Comparison of ENCODE assay signal across 8 cellular contexts in the genomic region with DNA sequence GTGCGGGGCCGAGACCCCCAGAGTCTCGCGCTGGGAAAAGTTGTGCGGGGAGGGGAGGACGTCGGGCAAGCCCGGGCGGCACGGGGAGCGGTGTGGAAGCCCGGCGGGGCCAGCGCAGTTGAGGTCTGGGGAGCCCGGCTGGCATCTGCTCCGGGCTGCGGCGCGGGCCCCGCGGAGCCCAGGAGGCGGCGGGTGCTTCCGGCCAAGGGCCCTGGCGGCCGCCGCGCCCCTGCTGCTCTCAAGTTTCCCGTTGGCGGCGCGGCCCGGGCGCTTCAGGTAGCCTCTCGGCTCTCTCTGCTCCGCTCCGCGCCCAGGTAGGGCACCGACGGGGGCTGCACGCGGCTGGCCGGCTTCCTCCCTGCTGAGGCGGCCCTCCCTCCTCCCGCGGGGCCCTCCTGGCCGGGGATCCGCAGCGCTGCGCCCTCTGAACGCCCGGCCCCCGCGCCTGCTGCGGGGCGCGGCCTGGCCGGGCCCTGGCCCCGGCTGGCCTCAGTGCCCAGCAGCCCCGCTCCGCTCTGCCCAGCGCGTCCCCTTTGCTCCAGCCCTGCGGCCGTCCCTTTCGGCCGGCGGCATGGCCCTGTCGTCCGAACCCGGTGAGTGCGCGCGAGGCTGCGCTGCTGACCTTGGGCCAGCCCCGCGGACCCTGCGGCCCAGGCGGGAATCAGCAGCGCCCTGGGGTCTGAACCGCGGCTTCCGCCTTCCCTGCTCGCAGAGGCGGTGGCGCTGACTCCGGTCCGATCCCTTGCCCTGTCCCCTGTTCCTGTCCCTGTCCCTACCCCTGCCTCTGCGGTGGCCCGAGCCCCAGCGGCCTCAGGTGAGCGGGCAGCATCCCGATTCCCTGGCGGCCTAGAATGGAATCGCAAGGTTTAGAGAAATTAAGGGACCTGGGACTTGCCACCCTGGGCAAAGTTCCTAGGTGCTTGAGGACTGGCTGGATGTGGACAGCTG. TPM values are rescaled to one million over a fixed set of nuclear protein-coding genes. Genes with fewer than 3 reads are reported as not detected.
A peak's percentile ranks its signal among the peaks of the same experiment; 100 is the strongest.
DNase-seq lines count a peak whose midpoint lies in the region; ATAC-seq and TF ChIP-seq lines count a peak whose summit lies in the region.

No MANE protein-coding gene starts in this region.

- no CpG with 5 or more reads among the region's 95 CpGs for WGBS in neuronal stem cell (ENCODE audit: extremely low coverage in 2 of 2, insufficient read length in 2 of 2, insufficient replicate concordance in 1 of 2), 2 donors

- DNase-seq in NCI-H524 (lab: John Stamatoyannopoulos, UW) (peak; percentile 38 to 67), NCI-H524 treated with DMSO at 0.1 percent for 48 hours (lab: John Stamatoyannopoulos, UW) (no peak), NCI-H345 treated with DMSO at 0.1 percent for 48 hours (lab: John Stamatoyannopoulos, UW; ENCODE audit: unreplicated experiment) (peak; percentile 69), activated gamma-delta T cell treated with Interleukin-2 at 50 U/mL for 16 hours (peak; percentile 51), foreskin keratinocyte (peak in 1 of 2 donors; percentile 55), neuronal stem cell (ENCODE audit: low spot score) (peak; percentile 40), pons (ENCODE audit: low spot score) (no peak), WERI-Rb-1 (no peak)

- no peak overlapping the region for H2BK12ac ChIP-seq in neuronal stem cell (ENCODE audit: low read length)

- H3K36me3 ChIP-seq in neuronal stem cell (replicated peaks in 1 of 2; ENCODE audit: control insufficient read depth in 2 of 2, insufficient read depth in 2 of 2, low read length in 2 of 2) (no peaks in the 10 kb centered on the region), WERI-Rb-1 (no peaks in the 10 kb centered on the region)

- H3K4ac ChIP-seq in neuronal stem cell (ENCODE audit: low read length): no peak overlapping the region

- H2BK5ac ChIP-seq in neuronal stem cell (ENCODE audit: low read length): no peak overlapping the region

- H4K91ac ChIP-seq in neuronal stem cell (ENCODE audit: low read depth, low read length, poor library complexity): no peak overlapping the region

- H3K4me1 ChIP-seq in foreskin keratinocyte (peaks cover 36% of the 10 kb centered on the region), neuronal stem cell (ENCODE audit: control insufficient read depth in 2 of 2, insufficient read depth in 1 of 2, low read depth in 1 of 2, low read length in 2 of 2) (peaks cover 6 to 10% of the 10 kb centered on the region in 2 donors)

- no peak overlapping the region for H2AK5ac ChIP-seq in neuronal stem cell (ENCODE audit: low read depth, low read length)

- peak overlapping the region; percentile 83 for H3K23ac ChIP-seq in neuronal stem cell (ENCODE audit: low read depth, low read length, poor library complexity)

- H3K14ac ChIP-seq in neuronal stem cell (ENCODE audit: low read length): no peak overlapping the region

- peak overlapping the region; percentile 99 for H3K4me2 ChIP-seq in neuronal stem cell (ENCODE audit: insufficient read depth, low read length, poor library complexity, severe bottlenecking)

- TF ChIP-seq CTCF in foreskin keratinocyte (conservative IDR thresholded peaks at IDR 0.05) (peak; percentile 66), WERI-Rb-1 (IDR thresholded peaks at IDR 0.05; ENCODE audit: low read depth, low read length) (no peak)

- H3K4me3 ChIP-seq in neuronal stem cell (ENCODE audit: low read length in 2 of 2) (peak overlapping the region; percentile 32 to 85), WERI-Rb-1 (ENCODE audit: low read depth, low read length) (no peak overlapping the region)

- H2BK120ac ChIP-seq in neuronal stem cell (ENCODE audit: low read depth, low read length): no peak overlapping the region

- peak overlapping the region; percentile 63 for H2BK15ac ChIP-seq in neuronal stem cell (ENCODE audit: low read length)

- no peaks in the 10 kb centered on the region for H3K27me3 ChIP-seq in foreskin keratinocyte
- peaks cover 4 to 68% (median 28%) of the 10 kb centered on the region in 3 experiments for H3K27me3 ChIP-seq in neuronal stem cell (ENCODE audit: control insufficient read depth in 3 of 3, insufficient read depth in 3 of 3, low read depth in 1 of 3, low read length in 3 of 3)
- H3K27me3 ChIP-seq in WERI-Rb-1 (ENCODE audit: insufficient read depth, low read depth, severe bottlenecking): no peaks in the 10 kb centered on the region

- H3K9ac ChIP-seq in neuronal stem cell (ENCODE audit: low read depth, low read length, poor library complexity): peak overlapping the region; percentile 74

- H3K9me3 ChIP-seq in neuronal stem cell (replicated peaks in 1 of 2; ENCODE audit: control insufficient read depth in 2 of 2, insufficient read depth in 1 of 2, low read depth in 1 of 2, low read length in 2 of 2) (peaks cover 2 to 3% of the 10 kb centered on the region in 2 donors), WERI-Rb-1 (ENCODE audit: severe bottlenecking) (peaks cover 2% of the 10 kb centered on the region)

- H3K18ac ChIP-seq in neuronal stem cell (ENCODE audit: low read length): peak overlapping the region; percentile 96

- H3K27ac ChIP-seq in foreskin keratinocyte: peak overlapping the region; percentile 98
- H3K27ac ChIP-seq in neuronal stem cell (replicated peaks; ENCODE audit: low read length): no peak overlapping the region
- H3K27ac ChIP-seq in WERI-Rb-1: no peak overlapping the region

- no peaks in the 10 kb centered on the region for H3K79me1 ChIP-seq in neuronal stem cell (ENCODE audit: low read depth, low read length)

- H4K8ac ChIP-seq in neuronal stem cell (ENCODE audit: low read depth, low read length): peak overlapping the region; percentile 4

- peak; percentile 26 for ATAC-seq in foreskin keratinocyte

- H2AFZ ChIP-seq in neuronal stem cell (ENCODE audit: low read length): peak overlapping the region; percentile 82

RNA-seq across cellular contexts. Expression of gene AMPD3, which starts 4.3 kb away (rescaled TPM):
- total RNA-seq in foreskin keratinocyte: 7.6 and 8.8 TPM in 2 replicates
- 3.4 and 3.6 TPM in 2 replicates for polyA plus RNA-seq in foreskin keratinocyte
- polyA plus RNA-seq in neuronal stem cell (2013, experiment 1 of 2): 0.99 TPM
- 1.2 TPM for polyA plus RNA-seq in neuronal stem cell (2013, experiment 2 of 2)

Comparison
In these comparisons a context has a peak if more than half of its experiments do, and no peak if none do; other contexts are left out.
1. DNase-seq: peak in NCI-H524 (2 of 2), NCI-H345 treated with DMSO at 0.1 percent for 48 hours (single experiment), activated gamma-delta T cell treated with Interleukin-2 at 50 U/mL for 16 hours (single experiment) and neuronal stem cell (single experiment); none in NCI-H524 treated with DMSO at 0.1 percent for 48 hours (single experiment), pons (single experiment) and WERI-Rb-1 (single experiment).